In the genomic region with DNA sequence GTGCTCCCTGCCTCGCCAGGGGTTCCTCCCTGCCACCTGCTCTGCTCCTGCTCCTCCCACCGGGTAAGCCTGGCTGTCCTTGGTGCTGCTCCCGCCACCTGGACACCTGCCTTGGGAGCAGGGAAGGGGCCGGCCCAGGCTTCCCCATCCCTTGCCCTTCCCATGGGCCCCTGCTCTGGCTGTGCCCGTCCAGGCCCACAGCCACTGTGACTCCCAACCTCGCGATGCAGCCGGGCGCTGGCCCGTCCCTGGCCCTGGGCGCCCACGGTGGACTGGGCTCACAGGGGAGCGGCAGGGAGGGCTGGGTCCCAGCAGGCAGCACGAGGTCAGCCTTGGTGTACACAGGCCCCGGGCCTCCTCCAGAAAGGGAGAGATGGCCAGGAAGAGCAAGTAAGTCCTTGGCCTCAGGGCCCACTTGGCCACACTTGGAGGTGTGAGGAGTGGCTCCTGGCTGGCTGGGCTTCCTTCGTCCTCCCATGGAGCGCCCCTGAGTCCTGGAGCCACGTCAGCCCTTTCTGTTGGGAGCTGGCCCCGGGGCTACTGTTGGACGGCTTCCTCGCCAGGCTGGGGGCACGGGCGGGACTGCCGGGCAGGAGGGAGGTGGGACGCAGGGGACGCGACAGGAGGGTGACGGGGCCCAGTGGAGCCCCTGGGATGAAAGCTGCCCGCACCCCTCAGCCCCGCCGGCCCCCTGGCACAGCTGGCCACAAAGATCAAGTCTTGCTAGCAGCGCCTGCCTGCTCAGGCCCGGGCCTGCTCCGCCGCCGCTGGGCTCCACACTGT, we compare ENCODE assay signal across 1 cellular context.
A peak's percentile ranks its signal among the peaks of the same experiment; 100 is the strongest.
TF ChIP-seq lines count a peak whose summit lies in the region.

No MANE protein-coding gene starts in this region.

TF ChIP-seq in K562, 482 proteins besides CTCF, POLR2A, EP300 and RAD21:
- TF ChIP-seq ZNF274 (IDR thresholded peaks at IDR 0.05; ENCODE audit: borderline replicate concordance, low read depth, low read length) (no peak), ZNF76 (CRISPR knock-in tag; IDR thresholded peaks at IDR 0.05; ENCODE audit: borderline replicate concordance) (no peak), PCBP2 (IDR thresholded peaks at IDR 0.05; ENCODE audit: low read depth, low read length, poor library complexity, severe bottlenecking) (no peak), TGIF2 (CRISPR knock-in tag; IDR thresholded peaks at IDR 0.05) (0 out of 2 replicates have a peak, but pooled peaks have one; percentile 19), SAFB (IDR thresholded peaks at IDR 0.05; ENCODE audit: borderline replicate concordance, low read depth, low read length) (no peak), POLR2G (IDR thresholded peaks at IDR 0.05; ENCODE audit: low read depth, low read length) (peak; percentile 67), ZFX (CRISPR knock-in tag; IDR thresholded peaks at IDR 0.05) (0 out of 2 replicates have a peak, but pooled peaks have one; percentile 15), ZNF263 (CRISPR knock-in tag; IDR thresholded peaks at IDR 0.05; ENCODE audit: borderline replicate concordance) (peak; percentile 30; the same call in 1 of the 2 replicates)
